In genomic region chr5:146052780-146053179, GRCh38 we compare ENCODE assay signal across 11 cellular contexts. TPM values are rescaled to one million over a fixed set of nuclear protein-coding genes. Genes with fewer than 3 reads are reported as not detected.
DNase-seq lines count a peak whose midpoint lies in the region; ATAC-seq, FAIRE-seq and TF ChIP-seq lines count a peak whose summit lies in the region.
"Had no signal": no experiment of that assay in that cellular context is flagged by ENCODE, and none has a peak within 500 bp of the region (broad histone marks: within the 10 kb centered on the region; RNA-seq: fewer than 3 reads in every experiment).

No MANE protein-coding gene starts in this region.

- peak; percentile 66 for TF ChIP-seq RAD21 in HCT116 (IDR thresholded peaks at IDR 0.05; ENCODE audit: low read depth)
- peak; percentile 38; the same call in 1 of the 2 replicates for TF ChIP-seq RAD21 in SK-N-SH (IDR thresholded peaks at IDR 0.05; ENCODE audit: low read length)

- H4K20me1 ChIP-seq in HCT116 (ENCODE audit: insufficient read depth) (no peaks in the 10 kb centered on the region), SK-N-SH (ENCODE audit: insufficient read depth) (no peaks in the 10 kb centered on the region)

- intact Hi-C loops in HCT116 (cut with micrococcal nuclease) (loop anchor here (10.0 kb wide), 2 partner anchors 372 to 708 kb away; no protein-coding TSS in a partner anchor), ascending aorta (cut with DNase I) (no loop called here)

- no peak for TF ChIP-seq POLR2A in HCT116 (IDR thresholded peaks at IDR 0.05; ENCODE audit: borderline replicate concordance, extremely low read depth, insufficient read depth, insufficient read length)

- H3K4me3 ChIP-seq in GM06990 (replicated peaks; ENCODE audit: low read depth, low read length), result no peak overlapping the region
- H3K4me3 ChIP-seq in HCT116 (replicated peaks in 1 of 2; ENCODE audit: low read depth in 1 of 2, low read length in 2 of 2), result no peak overlapping the region
- no peak overlapping the region for H3K4me3 ChIP-seq in SK-N-SH (ENCODE audit: low read depth in 2 of 2, low read length in 1 of 2)
- H3K4me3 ChIP-seq in ascending aorta, result no peak overlapping the region
- no peak overlapping the region for H3K4me3 ChIP-seq in small intestine (ENCODE audit: low read depth in 1 of 2, low read length in 2 of 2)

- peak; percentile 77 for ATAC-seq in HCT116
- ATAC-seq in GM21515 (IDR thresholded peaks at IDR 0.05; ENCODE audit: unreplicated experiment), result no peak
- ATAC-seq: sciatic nerve; stimulated activated memory B cell treated with anti-CD40 and anti-IgM and Interleukin-4, amounts not matched to agents 10 μg/mL and 1 μg/mL and 100 μg/mL, for 72 hours had no signal

- H3K4me2 ChIP-seq in HCT116 (ENCODE audit: low read length) (no peak overlapping the region), SK-N-SH (no peak overlapping the region)

- H3K36me3 ChIP-seq in GM06990 (ENCODE audit: control insufficient read depth, insufficient read depth, low read length) (no peaks in the 10 kb centered on the region), HCT116 (ENCODE audit: control insufficient read depth in 1 of 2, insufficient read depth in 2 of 2, low read length in 2 of 2) (no peaks in the 10 kb centered on the region), SK-N-SH (replicated peaks in 1 of 2; ENCODE audit: control insufficient read depth in 1 of 2, insufficient read depth in 2 of 2, low read length in 1 of 2) (no peaks in the 10 kb centered on the region), ascending aorta (no peaks in the 10 kb centered on the region), small intestine (ENCODE audit: control insufficient read depth in 2 of 2, insufficient read depth in 2 of 2, low read length in 2 of 2) (peaks cover 3 to 8% of the 10 kb centered on the region in 2 donors)

- H3K79me2 ChIP-seq in HCT116 (ENCODE audit: insufficient read depth, low read length), result no peaks in the 10 kb centered on the region
- no peaks in the 10 kb centered on the region for H3K79me2 ChIP-seq in SK-N-SH (ENCODE audit: insufficient read depth)

- FAIRE-seq in small intestine (lab: Jason Lieb, UNC), result no peak

- no peak overlapping the region for H3K9ac ChIP-seq in HCT116 (ENCODE audit: low read length)
- H3K9ac ChIP-seq in SK-N-SH, result no peak overlapping the region

- peak; percentile 38 for TF ChIP-seq CTCF in GM06990 (IDR thresholded peaks at IDR 0.05; ENCODE audit: insufficient read depth, low read length, poor library complexity, severe bottlenecking)
- TF ChIP-seq CTCF in HCT116 (IDR thresholded peaks at IDR 0.05 in 2 of 3, conservative IDR thresholded peaks at IDR 0.05 in 1 of 3; ENCODE audit: borderline replicate concordance in 1 of 3, insufficient read depth in 1 of 3, low read depth in 2 of 3, low read length in 2 of 3), result peak; percentile 31 to 62 (median 61); a peak in 5 of 6 replicates
- peak; percentile 42 for TF ChIP-seq CTCF in SK-N-SH (IDR thresholded peaks at IDR 0.05)
- TF ChIP-seq CTCF in ascending aorta (IDR thresholded peaks at IDR 0.05), result no peak

- no TSS peak for BruUV-seq in HCT116 (replicated peaks; lab: Mats Ljungman, UMichigan)

- H3K9me2 ChIP-seq in HCT116 (ENCODE audit: insufficient read depth) (no peaks in the 10 kb centered on the region), SK-N-SH (no peaks in the 10 kb centered on the region)

- peaks cover 10% of the 10 kb centered on the region in 2 experiments; a peak in 3 of 4 replicates for H3K4me1 ChIP-seq in HCT116 (ENCODE audit: control insufficient read depth in 1 of 2, insufficient read depth in 2 of 2, low read length in 2 of 2)
- H3K4me1 ChIP-seq in SK-N-SH (ENCODE audit: control insufficient read depth in 1 of 2, insufficient read depth in 2 of 2, low read depth in 1 of 2, low read length in 1 of 2), result no peaks in the 10 kb centered on the region; a peak in 2 of 4 replicates
- no peaks in the 10 kb centered on the region for H3K4me1 ChIP-seq in ascending aorta
- no peaks in the 10 kb centered on the region for H3K4me1 ChIP-seq in small intestine (ENCODE audit: control insufficient read depth in 2 of 2, insufficient read depth in 1 of 2, low read depth in 1 of 2, low read length in 1 of 2)

- no peak for TF ChIP-seq EP300 in SK-N-SH (IDR thresholded peaks at IDR 0.05; ENCODE audit: borderline replicate concordance in 1 of 2, low read depth in 1 of 2, low read length in 1 of 2)

- RAD21 ChIA-PET in HCT116 (lab: Charles Lee; ENCODE audit: low non-redundant PET in 1 of 2, low total read pairs in 2 of 2, uncharacterized antibody in 2 of 2, unreplicated experiment in 2 of 2), result no interaction called here

- H3K9me3 ChIP-seq in HCT116 (ENCODE audit: control insufficient read depth in 1 of 2, insufficient read depth in 1 of 2, low read depth in 1 of 2, low read length in 2 of 2) (no peaks in the 10 kb centered on the region), SK-N-SH (no peaks in the 10 kb centered on the region), ascending aorta (no peaks in the 10 kb centered on the region), small intestine (ENCODE audit: control insufficient read depth, low read depth) (no peaks in the 10 kb centered on the region)

- CTCF ChIA-PET in HCT116 (lab: Charles Lee), result no interaction called here
- CTCF ChIA-PET in SK-N-SH (lab: Yijun Ruan, JAX), result interaction anchor here (1.0 to 3.1 kb wide), 5 partner anchors 12 to 1849 kb away, joined by 3 to 10 read pairs (median 4); no protein-coding TSS in a partner anchor

- DNase-seq in GM06990 (ENCODE audit: extremely low read depth, insufficient read length) (no peak), HCT116 (ENCODE audit: low read depth, low spot score) (no peak), SK-N-SH (no peak), left kidney (ENCODE audit: low read depth, low spot score) (peak; percentile 30), ascending aorta (ENCODE audit: low spot score in 2 of 2) (no peak), small intestine (no peak)

- H3K27ac ChIP-seq in HCT116 (ENCODE audit: low read depth, low read length), result no peak overlapping the region
- no peak overlapping the region for H3K27ac ChIP-seq in SK-N-SH (ENCODE audit: low read depth in 2 of 2, low read length in 1 of 2)
- H3K27ac ChIP-seq in ascending aorta, result no peak overlapping the region
- no peak overlapping the region for H3K27ac ChIP-seq in small intestine (ENCODE audit: low read depth in 1 of 2, low read length in 1 of 2)

- H3K27me3 ChIP-seq in GM06990 (replicated peaks; ENCODE audit: control insufficient read depth, insufficient read depth, low read length), result no peaks in the 10 kb centered on the region; the same call in 1 of the 2 replicates
- H3K27me3 ChIP-seq in HCT116 (ENCODE audit: insufficient read depth, low read length), result no peaks in the 10 kb centered on the region
- no peaks in the 10 kb centered on the region for H3K27me3 ChIP-seq in SK-N-SH (ENCODE audit: insufficient read depth)
- H3K27me3 ChIP-seq in ascending aorta, result no peaks in the 10 kb centered on the region
- H3K27me3 ChIP-seq in small intestine (ENCODE audit: control insufficient read depth in 2 of 2, insufficient read depth in 2 of 2, low read length in 2 of 2), result no peaks in the 10 kb centered on the region

- no peak overlapping the region for H2AFZ ChIP-seq in HCT116 (ENCODE audit: low read depth, low read length, poor library complexity, severe bottlenecking)
- H2AFZ ChIP-seq in SK-N-SH (ENCODE audit: low read depth), result no peak overlapping the region

- POLR2A ChIA-PET in HCT116 (lab: Charles Lee), result no interaction called here
- POLR2A ChIA-PET in SK-N-SH (lab: Yijun Ruan, JAX), result no interaction called here

- H3F3A ChIP-seq in SK-N-SH (replicated peaks; ENCODE audit: insufficient read depth), result no peaks in the 10 kb centered on the region

TF ChIP-seq in HCT116, 20 proteins besides CTCF, POLR2A, EP300 and RAD21 (continues in another document):
- TF ChIP-seq ZBTB33 (IDR thresholded peaks at IDR 0.05; ENCODE audit: extremely low read depth, insufficient replicate concordance, low read length) (no peak), CEBPB (IDR thresholded peaks at IDR 0.05; ENCODE audit: low read depth) (no peak)

TF ChIP-seq in SK-N-SH, 30 proteins besides CTCF, POLR2A, EP300 and RAD21:
- TF ChIP-seq MAX (IDR thresholded peaks at IDR 0.05; ENCODE audit: low read depth) (no peak), YY1 (IDR thresholded peaks at IDR 0.05; ENCODE audit: low read depth) (no peak), USF2 (IDR thresholded peaks at IDR 0.05; ENCODE audit: borderline replicate concordance, low read depth, low read length) (no peak), TAF1 (IDR thresholded peaks at IDR 0.05; ENCODE audit: borderline replicate concordance, low read depth, low read length) (no peak), RFX5 (IDR thresholded peaks at IDR 0.05; ENCODE audit: low read length) (no peak), PBX3 (IDR thresholded peaks at IDR 0.05) (no peak), GATA2 (CRISPR knock-in tag; IDR thresholded peaks at IDR 0.05) (no peak), RCOR1 (IDR thresholded peaks at IDR 0.05; ENCODE audit: low read length) (no peak), RXRA (IDR thresholded peaks at IDR 0.05; ENCODE audit: borderline replicate concordance, low read depth) (no peak)

RNA-seq across cellular contexts. Expression of gene PLAC8L1, which starts 52.6 kb away (rescaled TPM):
- total RNA-seq in HCT116 (2021; ENCODE audit: unreplicated experiment) (2.6 TPM), ascending aorta (not detected)
- 0.77 and 0.95 TPM in 2 replicates for polyA plus RNA-seq in HCT116 (2012)
- polyA plus RNA-seq in SK-N-SH (2012; rRNA removed) (0.21 and 0.55 TPM in 2 replicates), small intestine (under 1 TPM in 1 of 3 donors, not detected in 2; 0.33 TPM)
- 0.14 and 0.21 TPM in 2 replicates for polyA plus RNA-seq in SK-N-SH (2012; cell fraction: cytosol; rRNA removed)
- 4.9 and 15.0 TPM in 2 replicates for polyA plus RNA-seq in SK-N-SH (2012; cell fraction: nucleus; rRNA removed)
- total RNA-seq: dermis microvascular lymphatic vessel endothelial cell, LHCN-M2, sciatic nerve had no signal

Comparison
In these comparisons a context has a peak if more than half of its experiments do, and no peak if none do; other contexts are left out.
1. CTCF ChIP-seq: peak in GM06990 (single experiment), HCT116 (3 of 3) and SK-N-SH (single experiment); none in ascending aorta (0 of 3).